ENCODE assay signal across 43 cellular contexts in the genomic region with DNA sequence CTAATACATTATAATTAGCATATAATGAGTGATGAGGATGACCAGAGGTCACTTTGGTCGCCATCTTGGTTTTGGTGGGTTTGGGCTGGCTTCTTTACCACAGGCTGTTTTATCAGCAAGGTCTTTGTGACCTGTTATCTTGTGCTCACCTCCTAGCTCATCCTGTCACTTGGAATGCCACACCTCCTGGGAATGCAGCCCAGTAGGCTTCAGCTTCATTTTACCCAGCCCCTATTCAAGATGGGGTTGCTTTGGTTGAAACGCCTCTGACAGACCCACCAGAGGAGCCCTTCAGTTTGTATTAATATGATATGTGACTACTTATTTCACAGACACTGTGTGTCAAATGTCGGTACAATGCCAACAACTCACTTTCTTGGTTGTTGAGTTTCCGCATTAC. TPM values are rescaled to one million over a fixed set of nuclear protein-coding genes. Genes with fewer than 3 reads are reported as not detected.
"Had no signal": no experiment of that assay in that cellular context is flagged by ENCODE, and none has a peak within 500 bp of the region (broad histone marks: within the 10 kb centered on the region; RNA-seq: fewer than 3 reads in every experiment).

No MANE protein-coding gene starts in this region.

- H3K9me3 ChIP-seq: adrenal gland, ascending aorta, body of pancreas, breast epithelium had no signal

- H3K27ac Mint-ChIP-seq: activated naive CD4-positive, alpha-beta T cell treated with anti-CD3 and anti-CD28 coated beads for 36 hours; activated naive CD4-positive, alpha-beta T cell treated with anti-CD3 and anti-CD28 coated beads, Interleukin-2, amount 10 ng/mL, durations not matched to agents 7 days and 5 days; activated naive CD4-positive, alpha-beta T cell treated with anti-CD3 and anti-CD28 coated beads, Interleukin-2, amount 50 U/mL, for 24 hours; activated naive CD4-positive, alpha-beta T cell treated with anti-CD3 and anti-CD28 coated beads, Interleukin-2, amount 50 U/mL, for 72 hours; activated naive CD8-positive, alpha-beta T cell; activated naive CD8-positive, alpha-beta T cell treated with anti-CD3 and anti-CD28 coated beads for 36 hours; activated naive CD8-positive, alpha-beta T cell treated with anti-CD3 and anti-CD28 coated beads, Interleukin-2, amount 10 ng/mL, durations not matched to agents 7 days and 5 days; activated naive CD8-positive, alpha-beta T cell treated with anti-CD3 and anti-CD28 coated beads, Interleukin-2, amount 50 U/mL, for 24 hours; activated T-cell treated with anti-CD3 and anti-CD28 coated beads, Interleukin-2, amount 50 U/mL, for 24 hours; activated T-cell treated with anti-CD3 and anti-CD28 coated beads, Interleukin-2, amount 50 U/mL, for 72 hours; activated T-helper 1 cell treated with anti-CD3 and anti-CD28 coated beads, Interleukin-12 subunit alpha, Interleukin-12 subunit beta, Interleukin-2, Interleukin-4 antibody, amounts not matched to agents 30 ng/mL and 10 ng/mL and 1 ng/mL, durations not matched to agents 14 hours and 24 hours and 36 hours; activated T-helper 17 cell treated with anti-CD3 and anti-CD28 coated beads, Interleukin-2, amount 50 U/mL, for 72 hours; activated T-helper 2 cell treated with anti-CD3 and anti-CD28 coated beads, Interferon-gamma antibody, Interleukin-2, Interleukin-4, amounts not matched to agents 10 μg/mL and 5 μg/mL and 100 μg/mL, durations not matched to agents 14 hours and 24 hours and 36 hours; brain had no signal

- H3K4me3 Mint-ChIP-seq: activated naive CD4-positive, alpha-beta T cell treated with anti-CD3 and anti-CD28 coated beads for 36 hours; activated naive CD4-positive, alpha-beta T cell treated with anti-CD3 and anti-CD28 coated beads, Interleukin-2, amount 10 ng/mL, durations not matched to agents 7 days and 5 days; activated naive CD4-positive, alpha-beta T cell treated with anti-CD3 and anti-CD28 coated beads, Interleukin-2, amount 50 U/mL, for 24 hours; activated naive CD8-positive, alpha-beta T cell; activated naive CD8-positive, alpha-beta T cell treated with anti-CD3 and anti-CD28 coated beads for 36 hours; activated naive CD8-positive, alpha-beta T cell treated with anti-CD3 and anti-CD28 coated beads, Interleukin-2, amount 10 ng/mL, durations not matched to agents 7 days and 5 days; activated naive CD8-positive, alpha-beta T cell treated with anti-CD3 and anti-CD28 coated beads, Interleukin-2, amount 50 U/mL, for 24 hours; activated T-cell treated with anti-CD3 and anti-CD28 coated beads, Interleukin-2, amount 50 U/mL, for 24 hours; activated T-cell treated with anti-CD3 and anti-CD28 coated beads, Interleukin-2, amount 50 U/mL, for 4 hours; activated T-cell treated with anti-CD3 and anti-CD28 coated beads, Interleukin-2, amount 50 U/mL, for 72 hours; activated T-helper 1 cell treated with anti-CD3 and anti-CD28 coated beads, Interleukin-12 subunit alpha, Interleukin-12 subunit beta, Interleukin-2, Interleukin-4 antibody, amounts not matched to agents 30 ng/mL and 10 ng/mL and 1 ng/mL, durations not matched to agents 14 hours and 24 hours and 36 hours; activated T-helper 17 cell treated with anti-CD3 and anti-CD28 coated beads, Interleukin-2, amount 50 U/mL, for 72 hours; brain; central memory CD8-positive, alpha-beta T cell had no signal

- H3K4me3 ChIP-seq: adrenal gland, ascending aorta, body of pancreas, breast epithelium, cardiac muscle cell had no signal

- H3K36me3 Mint-ChIP-seq: activated naive CD4-positive, alpha-beta T cell treated with anti-CD3 and anti-CD28 coated beads, Interleukin-2, amount 10 ng/mL, durations not matched to agents 7 days and 5 days; activated naive CD4-positive, alpha-beta T cell treated with anti-CD3 and anti-CD28 coated beads, Interleukin-2, amount 50 U/mL, for 24 hours; activated naive CD4-positive, alpha-beta T cell treated with anti-CD3 and anti-CD28 coated beads, Interleukin-2, amount 50 U/mL, for 72 hours; activated naive CD8-positive, alpha-beta T cell; activated naive CD8-positive, alpha-beta T cell treated with anti-CD3 and anti-CD28 coated beads for 36 hours; activated naive CD8-positive, alpha-beta T cell treated with anti-CD3 and anti-CD28 coated beads, Interleukin-2, amount 10 ng/mL, durations not matched to agents 7 days and 5 days; brain had no signal

- FAIRE-seq: astrocyte, bronchial epithelial cell had no signal

- H3K27ac ChIP-seq: adrenal gland, ascending aorta, body of pancreas, brain microvascular endothelial cell, breast epithelium, cardiac muscle cell had no signal

- H3K4me1 ChIP-seq: adrenal gland, ascending aorta, body of pancreas, breast epithelium had no signal

- H3K9me3 Mint-ChIP-seq: activated naive CD4-positive, alpha-beta T cell treated with anti-CD3 and anti-CD28 coated beads for 36 hours; activated naive CD4-positive, alpha-beta T cell treated with anti-CD3 and anti-CD28 coated beads, Interleukin-2, amount 10 ng/mL, durations not matched to agents 7 days and 5 days; activated naive CD4-positive, alpha-beta T cell treated with anti-CD3 and anti-CD28 coated beads, Interleukin-2, amount 50 U/mL, for 24 hours; activated naive CD4-positive, alpha-beta T cell treated with anti-CD3 and anti-CD28 coated beads, Interleukin-2, amount 50 U/mL, for 72 hours; activated naive CD8-positive, alpha-beta T cell treated with anti-CD3 and anti-CD28 coated beads for 36 hours; activated naive CD8-positive, alpha-beta T cell treated with anti-CD3 and anti-CD28 coated beads, Interleukin-2, amount 10 ng/mL, durations not matched to agents 7 days and 5 days; activated naive CD8-positive, alpha-beta T cell treated with anti-CD3 and anti-CD28 coated beads, Interleukin-2, amount 50 U/mL, for 24 hours; activated T-cell treated with anti-CD3 and anti-CD28 coated beads, Interleukin-2, amount 50 U/mL, for 24 hours; activated T-cell treated with anti-CD3 and anti-CD28 coated beads, Interleukin-2, amount 50 U/mL, for 4 hours; activated T-cell treated with anti-CD3 and anti-CD28 coated beads, Interleukin-2, amount 50 U/mL, for 72 hours; activated T-helper 1 cell treated with anti-CD3 and anti-CD28 coated beads, Interleukin-12 subunit alpha, Interleukin-12 subunit beta, Interleukin-2, Interleukin-4 antibody, amounts not matched to agents 30 ng/mL and 10 ng/mL and 1 ng/mL, durations not matched to agents 14 hours and 24 hours and 36 hours; activated T-helper 17 cell treated with anti-CD3 and anti-CD28 coated beads, Interleukin-2, amount 50 U/mL, for 72 hours; activated T-helper 2 cell treated with anti-CD3 and anti-CD28 coated beads, Interferon-gamma antibody, Interleukin-2, Interleukin-4, amounts not matched to agents 10 μg/mL and 5 μg/mL and 100 μg/mL, durations not matched to agents 14 hours and 24 hours and 36 hours; brain; central memory CD8-positive, alpha-beta T cell had no signal

- H3K27me3 ChIP-seq: adrenal gland, ascending aorta, body of pancreas, breast epithelium had no signal

- H3K36me3 ChIP-seq: adrenal gland, ascending aorta, brain microvascular endothelial cell, breast epithelium, cardiac muscle cell had no signal

- ATAC-seq: activated naive CD4-positive, alpha-beta T cell treated with anti-CD3 and anti-CD28 coated beads, Interleukin-2, amount 50 U/mL, for 72 hours; activated naive CD8-positive, alpha-beta T cell treated with anti-CD3 and anti-CD28 coated beads, Interleukin-2, amount 50 U/mL, for 24 hours; activated T-cell treated with anti-CD3 and anti-CD28 coated beads, Interleukin-2, amount 50 U/mL, for 4 hours; activated T-cell treated with anti-CD3 and anti-CD28 coated beads, Interleukin-2, amount 50 U/mL, for 72 hours; activated T-helper 17 cell treated with anti-CD3 and anti-CD28 coated beads, Interleukin-2, amount 50 U/mL, for 72 hours; body of pancreas had no signal

- H3K4me1 Mint-ChIP-seq: activated naive CD4-positive, alpha-beta T cell treated with anti-CD3 and anti-CD28 coated beads, Interleukin-2, amount 10 ng/mL, durations not matched to agents 7 days and 5 days; activated naive CD4-positive, alpha-beta T cell treated with anti-CD3 and anti-CD28 coated beads, Interleukin-2, amount 50 U/mL, for 24 hours; activated naive CD8-positive, alpha-beta T cell treated with anti-CD3 and anti-CD28 coated beads for 36 hours; activated naive CD8-positive, alpha-beta T cell treated with anti-CD3 and anti-CD28 coated beads, Interleukin-2, amount 10 ng/mL, durations not matched to agents 7 days and 5 days; activated naive CD8-positive, alpha-beta T cell treated with anti-CD3 and anti-CD28 coated beads, Interleukin-2, amount 50 U/mL, for 24 hours; activated T-helper 17 cell treated with anti-CD3 and anti-CD28 coated beads, Interleukin-2, amount 50 U/mL, for 72 hours; brain; central memory CD8-positive, alpha-beta T cell had no signal

- DNase-seq: activated effector memory CD4-positive, alpha-beta T cell treated with anti-CD3 and anti-CD28 coated beads, Interleukin-2, amount 50 U/mL, for 16 hours; activated effector memory CD4-positive, alpha-beta T cell treated with Interleukin-2 at 50 U/mL for 16 hours; activated gamma-delta T cell; activated gamma-delta T cell treated with Interleukin-2 at 50 U/mL for 16 hours; activated naive CD4-positive, alpha-beta T cell; activated naive CD4-positive, alpha-beta T cell treated with anti-CD3 and anti-CD28 coated beads for 36 hours; activated naive CD4-positive, alpha-beta T cell treated with anti-CD3 and anti-CD28 coated beads, Interleukin-2, amount 10 ng/mL, durations not matched to agents 7 days and 5 days; activated naive CD4-positive, alpha-beta T cell treated with anti-CD3 and anti-CD28 coated beads, Interleukin-2, amount 50 U/mL, for 16 hours; activated naive CD4-positive, alpha-beta T cell treated with Interleukin-2 at 50 U/mL for 16 hours; activated naive CD8-positive, alpha-beta T cell treated with anti-CD3 and anti-CD28 coated beads for 36 hours; activated naive CD8-positive, alpha-beta T cell treated with anti-CD3 and anti-CD28 coated beads, Interleukin-2, amount 10 ng/mL, durations not matched to agents 7 days and 5 days; activated naive CD8-positive, alpha-beta T cell treated with anti-CD3 and anti-CD28 coated beads, Interleukin-2, amount 50 U/mL, for 24 hours; activated T-cell treated with anti-CD3 and anti-CD28 coated beads, Interleukin-2, amount 50 U/mL, for 1 hour; activated T-cell treated with anti-CD3 and anti-CD28 coated beads, Interleukin-2, amount 50 U/mL, for 24 hours; activated T-cell treated with anti-CD3 and anti-CD28 coated beads, Interleukin-2, amount 50 U/mL, for 4 hours; activated T-cell treated with anti-CD3 and anti-CD28 coated beads, Interleukin-2, amount 50 U/mL, for 48 hours; activated T-cell treated with anti-CD3 and anti-CD28 coated beads, Interleukin-2, amount 50 U/mL, for 72 hours; adrenal gland; amniotic stem cell; amygdala; anterior cingulate cortex; aorta; body of pancreas; brain microvascular endothelial cell; caudate nucleus; central memory CD4-positive, alpha-beta T cell; cerebellar nuclear complex had no signal

RNA-seq across cellular contexts. Expression of gene FOLR3, which starts 20.2 kb away (rescaled TPM):
- total RNA-seq: activated naive CD4-positive, alpha-beta T cell treated with anti-CD3 and anti-CD28 coated beads for 36 hours; activated naive CD4-positive, alpha-beta T cell treated with anti-CD3 and anti-CD28 coated beads, Interleukin-2, amount 50 U/mL, for 72 hours; activated naive CD8-positive, alpha-beta T cell treated with anti-CD3 and anti-CD28 coated beads for 36 hours; activated naive CD8-positive, alpha-beta T cell treated with anti-CD3 and anti-CD28 coated beads, Interleukin-2, amount 10 ng/mL, durations not matched to agents 7 days and 5 days; activated T-cell treated with anti-CD3 and anti-CD28 coated beads, Interleukin-2, amount 50 U/mL, for 4 hours; activated T-cell treated with anti-CD3 and anti-CD28 coated beads, Interleukin-2, amount 50 U/mL, for 72 hours; activated T-helper 1 cell treated with anti-CD3 and anti-CD28 coated beads, Interleukin-12 subunit alpha, Interleukin-12 subunit beta, Interleukin-2, Interleukin-4 antibody, amounts not matched to agents 30 ng/mL and 10 ng/mL and 1 ng/mL, durations not matched to agents 14 hours and 24 hours and 36 hours; activated T-helper 17 cell treated with anti-CD3 and anti-CD28 coated beads, Interleukin-2, amount 50 U/mL, for 72 hours; ascending aorta; astrocyte; body of pancreas; cardiac muscle cell; cardiac septum; cerebellum had no signal
- polyA plus RNA-seq: aorta, cardiac muscle cell had no signal

RNA-seq across cellular contexts. Expression of gene FOLR1, which starts 36.2 kb away (rescaled TPM):
- total RNA-seq: activated naive CD4-positive, alpha-beta T cell treated with anti-CD3 and anti-CD28 coated beads for 36 hours; activated naive CD4-positive, alpha-beta T cell treated with anti-CD3 and anti-CD28 coated beads, Interleukin-2, amount 50 U/mL, for 72 hours; activated naive CD8-positive, alpha-beta T cell treated with anti-CD3 and anti-CD28 coated beads for 36 hours; activated naive CD8-positive, alpha-beta T cell treated with anti-CD3 and anti-CD28 coated beads, Interleukin-2, amount 10 ng/mL, durations not matched to agents 7 days and 5 days; activated T-cell treated with anti-CD3 and anti-CD28 coated beads, Interleukin-2, amount 50 U/mL, for 72 hours; activated T-helper 1 cell treated with anti-CD3 and anti-CD28 coated beads, Interleukin-12 subunit alpha, Interleukin-12 subunit beta, Interleukin-2, Interleukin-4 antibody, amounts not matched to agents 30 ng/mL and 10 ng/mL and 1 ng/mL, durations not matched to agents 14 hours and 24 hours and 36 hours; activated T-helper 17 cell treated with anti-CD3 and anti-CD28 coated beads, Interleukin-2, amount 50 U/mL, for 72 hours; activated T-helper 2 cell treated with anti-CD3 and anti-CD28 coated beads, Interferon-gamma antibody, Interleukin-2, Interleukin-4, amounts not matched to agents 10 μg/mL and 5 μg/mL and 100 μg/mL, durations not matched to agents 14 hours and 24 hours and 36 hours; aorta; ascending aorta had no signal
- polyA plus RNA-seq: aorta had no signal

RNA-seq across cellular contexts. Expression of gene ANAPC15, which starts 43.3 kb away (rescaled TPM):
- total RNA-seq: ascending aorta had no signal

RNA-seq across cellular contexts. Expression of gene TOMT, which starts 50.0 kb away (rescaled TPM):
- total RNA-seq: activated naive CD4-positive, alpha-beta T cell treated with anti-CD3 and anti-CD28 coated beads for 36 hours; activated naive CD4-positive, alpha-beta T cell treated with anti-CD3 and anti-CD28 coated beads, Interleukin-2, amount 50 U/mL, for 72 hours; activated naive CD8-positive, alpha-beta T cell treated with anti-CD3 and anti-CD28 coated beads for 36 hours; activated naive CD8-positive, alpha-beta T cell treated with anti-CD3 and anti-CD28 coated beads, Interleukin-2, amount 10 ng/mL, durations not matched to agents 7 days and 5 days; activated T-cell treated with anti-CD3 and anti-CD28 coated beads, Interleukin-2, amount 50 U/mL, for 4 hours; activated T-cell treated with anti-CD3 and anti-CD28 coated beads, Interleukin-2, amount 50 U/mL, for 72 hours; activated T-helper 1 cell treated with anti-CD3 and anti-CD28 coated beads, Interleukin-12 subunit alpha, Interleukin-12 subunit beta, Interleukin-2, Interleukin-4 antibody, amounts not matched to agents 30 ng/mL and 10 ng/mL and 1 ng/mL, durations not matched to agents 14 hours and 24 hours and 36 hours; activated T-helper 2 cell treated with anti-CD3 and anti-CD28 coated beads, Interferon-gamma antibody, Interleukin-2, Interleukin-4, amounts not matched to agents 10 μg/mL and 5 μg/mL and 100 μg/mL, durations not matched to agents 14 hours and 24 hours and 36 hours; adrenal gland; aorta; ascending aorta; astrocyte; body of pancreas; breast epithelium; bronchial epithelial cell; cardiac muscle cell; cardiac septum; cerebellum had no signal
- polyA plus RNA-seq: adipose tissue, adrenal gland, aorta, cardiac muscle cell had no signal
